In genomic region chr3:53242155-53242554, GRCh38 we compare ENCODE assay signal across 20 cellular contexts. TPM values are rescaled to one million over a fixed set of nuclear protein-coding genes. Genes with fewer than 3 reads are reported as not detected.
DNase-seq lines count a peak whose midpoint lies in the region; ATAC-seq and TF ChIP-seq lines count a peak whose summit lies in the region.
"Had no signal": no experiment of that assay in that cellular context is flagged by ENCODE, and none has a peak within 500 bp of the region (broad histone marks: within the 10 kb centered on the region; RNA-seq: fewer than 3 reads in every experiment).

No MANE protein-coding gene starts in this region.

- H3K36me3 ChIP-seq in heart left ventricle (peaks cover 0 to 56% (median 45%) of the 10 kb centered on the region in 9 donors), trophoblast cell (ENCODE audit: control insufficient read depth in 1 of 2, insufficient read depth in 2 of 2, low read length in 2 of 2) (peaks cover 53 to 59% of the 10 kb centered on the region in 2 experiments), right lobe of liver (peaks cover 0 to 27% (median 9%) of the 10 kb centered on the region in 4 donors), suprapubic skin (peaks cover 49% of the 10 kb centered on the region)

- H3K14ac ChIP-seq in trophoblast cell (ENCODE audit: low read length), result no peak overlapping the region

- H4K8ac ChIP-seq in trophoblast cell (ENCODE audit: low read depth, low read length), result no peak overlapping the region

- H3K36me3 Mint-ChIP-seq in Calu3 (ENCODE audit: insufficient read depth, unreplicated experiment), result peaks cover 76% of the 10 kb centered on the region
- H3K36me3 Mint-ChIP-seq in naive thymus-derived CD8-positive, alpha-beta T cell, result peaks cover 0 to 45% (median 15%) of the 10 kb centered on the region in 3 donors

- TF ChIP-seq CTCF in Calu3 (IDR thresholded peaks at IDR 0.05; ENCODE audit: unreplicated experiment) (no peak), VCaP (conservative IDR thresholded peaks at IDR 0.05) (no peak), heart left ventricle (IDR thresholded peaks at IDR 0.05) (no peak), right lobe of liver (IDR thresholded peaks at IDR 0.05) (no peak), suprapubic skin (IDR thresholded peaks at IDR 0.05) (no peak)

- H4K12ac ChIP-seq in trophoblast cell (ENCODE audit: low read depth, low read length), result no peak overlapping the region

- H3K79me1 ChIP-seq in trophoblast cell (ENCODE audit: low read length), result peaks cover 2% of the 10 kb centered on the region

- H3K9ac ChIP-seq in trophoblast cell (ENCODE audit: low read length), result no peak overlapping the region

- BruUV-seq in Calu3 (replicated peaks; lab: Mats Ljungman, UMichigan), result no TSS peak

- H3K4ac ChIP-seq in trophoblast cell (ENCODE audit: low read depth, low read length), result peak overlapping the region; percentile 71

- H3K27ac Mint-ChIP-seq in Calu3 (ENCODE audit: unreplicated experiment), result peak overlapping the region; percentile 28
- H3K27ac Mint-ChIP-seq in naive thymus-derived CD8-positive, alpha-beta T cell, result peak overlapping the region in 1 of 10 donors; percentile 59
- H3K27ac Mint-ChIP-seq: B cell had no signal

- H4K91ac ChIP-seq in trophoblast cell (ENCODE audit: low read depth, low read length), result no peak overlapping the region

- H3K4me3 ChIP-seq in heart left ventricle (no peak overlapping the region), trophoblast cell (ENCODE audit: low read depth, low read length) (no peak overlapping the region), right lobe of liver (no peak overlapping the region), suprapubic skin (no peak overlapping the region)
- H3K4me3 ChIP-seq: thoracic aorta had no signal

- DNase-seq in Calu3 (no peak), heart left ventricle (peak in 2 of 5 donors; percentile 63 to 72), trophoblast cell (no peak), right lobe of liver (no peak), suprapubic skin (ENCODE audit: low spot score in 2 of 2) (no peak)
- DNase-seq in naive thymus-derived CD8-positive, alpha-beta T cell, result no peak
- DNase-seq: activated effector memory CD4-positive, alpha-beta T cell treated with anti-CD3 and anti-CD28 coated beads, Interleukin-2, amount 50 U/mL, for 16 hours; central memory CD4-positive, alpha-beta T cell; DMS53; HCEC 1CT; mammary epithelial cell; NCI-H2029 treated with DMSO at 0.1 percent for 48 hours; NCI-H82; occipital lobe; SHP77; stimulated activated CD4-positive, alpha-beta T cell treated with anti-CD3 and anti-CD28 coated beads, Interleukin-15, amount 100 ng/mL, for 24 hours had no signal

- ATAC-seq in heart left ventricle (peak; percentile 36 to 80 (median 78)), right lobe of liver (no peak), HG03565 (IDR thresholded peaks at IDR 0.05; ENCODE audit: unreplicated experiment) (no peak)
- ATAC-seq in naive thymus-derived CD8-positive, alpha-beta T cell, result no peak

- POLR2A ChIA-PET in naive thymus-derived CD8-positive, alpha-beta T cell (lab: Charles Lee), result no interaction called here

- no peak overlapping the region for H2BK12ac ChIP-seq in trophoblast cell (ENCODE audit: low read length)

- peaks cover 0 to 75% (median 37%) of the 10 kb centered on the region in 12 donors for H3K4me1 ChIP-seq in heart left ventricle
- peaks cover 37 to 39% of the 10 kb centered on the region in 2 experiments for H3K4me1 ChIP-seq in trophoblast cell (ENCODE audit: control insufficient read depth in 1 of 2, insufficient read depth in 2 of 2, low read length in 2 of 2)
- H3K4me1 ChIP-seq in right lobe of liver, result peaks cover 0 to 43% (median 8%) of the 10 kb centered on the region in 4 donors
- H3K4me1 ChIP-seq in suprapubic skin, result peaks cover 32% of the 10 kb centered on the region

- H3K18ac ChIP-seq in trophoblast cell (ENCODE audit: low read length), result peak overlapping the region; percentile 11

- H2AFZ ChIP-seq in trophoblast cell (ENCODE audit: insufficient read depth, low read length, poor library complexity), result no peak overlapping the region

- no peak overlapping the region for H2BK5ac ChIP-seq in trophoblast cell (ENCODE audit: low read depth, low read length, poor library complexity)

- intact Hi-C loops in Calu3 (cut with micrococcal nuclease; ENCODE audit: unreplicated experiment) (no loop called here), heart left ventricle (cut with DNase I) (no loop called here), right lobe of liver (cut with DNase I) (no loop called here)

- WGBS in heart left ventricle, 4 donors, result 70 to 83% (median 77%) methylated on average over 7 of the region's 7 CpGs
- WGBS in trophoblast cell (ENCODE audit: extremely low coverage, insufficient coverage, insufficient read length), result no CpG with 5 or more reads among the region's 7 CpGs
- 82% methylated on average over 5 of the region's 7 CpGs for WGBS in right lobe of liver (ENCODE audit: insufficient coverage, low coverage, low lambda C conversion rate, missing lambda C conversion rate)
- 93% methylated on average over 6 of the region's 7 CpGs for WGBS in suprapubic skin

- peaks cover 38% of the 10 kb centered on the region for H3K4me1 Mint-ChIP-seq in Calu3 (ENCODE audit: low read depth, unreplicated experiment)
- H3K4me1 Mint-ChIP-seq in naive thymus-derived CD8-positive, alpha-beta T cell, result peaks cover 11 to 28% (median 15%) of the 10 kb centered on the region in 4 donors

- H2BK120ac ChIP-seq in trophoblast cell (ENCODE audit: insufficient read depth, low read length, poor library complexity), result no peak overlapping the region

- H3K4me2 ChIP-seq in trophoblast cell (ENCODE audit: low read length), result no peak overlapping the region

- H2AK5ac ChIP-seq in trophoblast cell (ENCODE audit: low read length), result no peak overlapping the region

- peaks cover 0 to 8% (median 0%) of the 10 kb centered on the region in 12 donors for H3K9me3 ChIP-seq in heart left ventricle
- H3K9me3 ChIP-seq in trophoblast cell (ENCODE audit: insufficient read depth, low read depth, low read length), result no peaks in the 10 kb centered on the region
- H3K9me3 ChIP-seq in right lobe of liver, result no peaks in the 10 kb centered on the region
- H3K9me3 ChIP-seq in suprapubic skin, result no peaks in the 10 kb centered on the region
- H3K9me3 ChIP-seq: thoracic aorta had no signal

- peak overlapping the region; percentile 32; the same call in 1 of the 2 replicates for H3K27ac ChIP-seq in VCaP
- H3K27ac ChIP-seq in heart left ventricle, result peak overlapping the region in 9 of 12 donors; percentile 12 to 68 (median 51)
- H3K27ac ChIP-seq in trophoblast cell (ENCODE audit: low read depth, low read length), result no peak overlapping the region
- H3K27ac ChIP-seq in right lobe of liver, result no peak overlapping the region
- H3K27ac ChIP-seq in suprapubic skin, result no peak overlapping the region

- TF ChIP-seq POLR2A in heart left ventricle (IDR thresholded peaks at IDR 0.05) (no peak), right lobe of liver (IDR thresholded peaks at IDR 0.05) (no peak), suprapubic skin (IDR thresholded peaks at IDR 0.05) (no peak)

- no peaks in the 10 kb centered on the region for H3K27me3 Mint-ChIP-seq in Calu3 (ENCODE audit: unreplicated experiment)
- no peaks in the 10 kb centered on the region for H3K27me3 Mint-ChIP-seq in naive thymus-derived CD8-positive, alpha-beta T cell
- H3K27me3 Mint-ChIP-seq: B cell had no signal

- no peaks in the 10 kb centered on the region for H3K27me3 ChIP-seq in heart left ventricle
- no peaks in the 10 kb centered on the region for H3K27me3 ChIP-seq in trophoblast cell (ENCODE audit: insufficient read depth, low read length)
- no peaks in the 10 kb centered on the region for H3K27me3 ChIP-seq in right lobe of liver
- no peaks in the 10 kb centered on the region for H3K27me3 ChIP-seq in suprapubic skin

- no peaks in the 10 kb centered on the region for H3K9me3 Mint-ChIP-seq in Calu3 (ENCODE audit: low read depth, unreplicated experiment)
- no peaks in the 10 kb centered on the region for H3K9me3 Mint-ChIP-seq in naive thymus-derived CD8-positive, alpha-beta T cell

- H3K23ac ChIP-seq in trophoblast cell (ENCODE audit: low read length), result no peak overlapping the region

- CTCF ChIA-PET in Calu3 (lab: Charles Lee), result interaction anchor here (0.8 kb wide), 1 partner anchor 10 kb away, joined by 3 read pairs; no protein-coding TSS in a partner anchor

- no peak overlapping the region for H3K4me3 Mint-ChIP-seq in Calu3 (ENCODE audit: low read depth, unreplicated experiment)
- no peak overlapping the region for H3K4me3 Mint-ChIP-seq in naive thymus-derived CD8-positive, alpha-beta T cell
- H3K4me3 Mint-ChIP-seq: B cell had no signal

- peaks cover 31% of the 10 kb centered on the region for H3K79me2 ChIP-seq in trophoblast cell (ENCODE audit: control insufficient read depth, insufficient read depth, low read length, poor library complexity)

- no peak for TF ChIP-seq EP300 in suprapubic skin (IDR thresholded peaks at IDR 0.05)

RNA-seq across cellular contexts. Expression of gene TKT, which starts 13.7 kb away (rescaled TPM):
- 391 and 446 TPM in 2 replicates for total RNA-seq in Calu3 (2022)
- 100 to 1,000 TPM in 1 of 9 donors, 10 to 100 TPM in 8; 20.6 to 111 (median 36.6) TPM for total RNA-seq in heart left ventricle
- polyA plus RNA-seq in heart left ventricle, result 100 to 1,000 TPM in 1 of 2 donors, 10 to 100 TPM in 1; 23.8 to 111 TPM
- polyA plus RNA-seq in trophoblast cell (2013), result 527 and 539 TPM in 2 replicates
- total RNA-seq in right lobe of liver, result 100 to 1,000 TPM in 5 of 6 experiments, 10 to 100 TPM in 1; 98.9 to 257 (median 146) TPM
- total RNA-seq in naive thymus-derived CD8-positive, alpha-beta T cell, result 10 to 100 TPM; 93.9 to 97.0 TPM
- polyA plus RNA-seq in naive thymus-derived CD8-positive, alpha-beta T cell, result 10 to 100 TPM; 51.1 to 73.1 (median 69.7) TPM
- 100 to 1,000 TPM; 107 to 194 (median 155) TPM for total RNA-seq in suprapubic skin

Comparison
In these comparisons a context has a peak if more than half of its experiments do, and no peak if none do; other contexts are left out.
1. H3K27ac ChIP-seq: peak in VCaP (single experiment) and heart left ventricle (9 of 12); none in trophoblast cell (single experiment), right lobe of liver (0 of 3) and suprapubic skin (single experiment).
2. ATAC-seq: peak in heart left ventricle (4 of 4); none in right lobe of liver (0 of 4), HG03565 (single experiment) and naive thymus-derived CD8-positive, alpha-beta T cell (0 of 2).